20 cellular contexts compared by ENCODE assay signal in genomic region chr1:87140831-87141540, GRCh38.
DNase-seq lines count a peak whose midpoint lies in the region; ATAC-seq, FAIRE-seq and TF ChIP-seq lines count a peak whose summit lies in the region.
"Had no signal": no experiment of that assay in that cellular context is flagged by ENCODE, and none has a peak within 500 bp of the region (broad histone marks: within the 10 kb centered on the region; RNA-seq: fewer than 3 reads in every experiment).

No MANE protein-coding gene starts in this region.

- H3K9ac ChIP-seq in HCT116 (ENCODE audit: low read length): no peak overlapping the region

- H3K27ac ChIP-seq in HCT116 (ENCODE audit: low read depth, low read length) (no peak overlapping the region), SJSA1 (peak overlapping the region; percentile 61), testis (no peak overlapping the region)
- H3K27ac ChIP-seq: C4-2B, coronary artery, SJCRH30, spleen had no signal

- H3K4me1 Mint-ChIP-seq in activated T-helper 2 cell treated with anti-CD3 and anti-CD28 coated beads, Interferon-gamma antibody, Interleukin-2, Interleukin-4, amounts not matched to agents 10 μg/mL and 5 μg/mL and 100 μg/mL, durations not matched to agents 14 hours and 24 hours and 36 hours (ENCODE audit: low read depth): no peaks in the 10 kb centered on the region
- H3K4me1 Mint-ChIP-seq: activated CD4-positive, alpha-beta T cell treated with anti-CD3 and anti-CD28 coated beads for 36 hours; memory B cell; naive thymus-derived CD4-positive, alpha-beta T cell had no signal

- no peaks in the 10 kb centered on the region for H3K36me3 Mint-ChIP-seq in activated T-helper 2 cell treated with anti-CD3 and anti-CD28 coated beads, Interferon-gamma antibody, Interleukin-2, Interleukin-4, amounts not matched to agents 10 μg/mL and 5 μg/mL and 100 μg/mL, durations not matched to agents 14 hours and 24 hours and 36 hours (ENCODE audit: low read depth)
- H3K36me3 Mint-ChIP-seq: memory B cell; naive thymus-derived CD4-positive, alpha-beta T cell had no signal

- H3K4me2 ChIP-seq in HCT116 (ENCODE audit: low read length): peak overlapping the region; percentile 48

- no peaks in the 10 kb centered on the region for H3K36me3 ChIP-seq in HCT116 (ENCODE audit: control insufficient read depth in 1 of 2, insufficient read depth in 2 of 2, low read length in 2 of 2)
- H3K36me3 ChIP-seq in SJSA1: no peaks in the 10 kb centered on the region
- no peaks in the 10 kb centered on the region for H3K36me3 ChIP-seq in testis (ENCODE audit: low read depth, missing control alignments)
- H3K36me3 ChIP-seq: SJCRH30, spleen had no signal

- BruUV-seq in HCT116 (replicated peaks; lab: Mats Ljungman, UMichigan): no TSS peak

- intact Hi-C loops in HCT116 (cut with micrococcal nuclease): no loop called here
- intact Hi-C loops in testis (cut with DNase I; ENCODE audit: low total_unique reads): no loop called here
- intact Hi-C loops in activated T-helper 2 cell treated with anti-CD3 and anti-CD28 coated beads, Interferon-gamma antibody, Interleukin-2, Interleukin-4, amounts not matched to agents 10 μg/mL and 5 μg/mL and 100 μg/mL, durations not matched to agents 14 hours and 24 hours and 36 hours (cut with micrococcal nuclease): no loop called here

- no peak for TF ChIP-seq POLR2A in HCT116 (IDR thresholded peaks at IDR 0.05; ENCODE audit: borderline replicate concordance, extremely low read depth, insufficient read depth, insufficient read length)
- no peak for TF ChIP-seq POLR2A in testis (IDR thresholded peaks at IDR 0.05)

- FAIRE-seq in urothelium cell line (lab: Jason Lieb, UNC): no peak
- FAIRE-seq: endothelial cell of umbilical vein, GM19239 had no signal

- H2AFZ ChIP-seq in HCT116 (ENCODE audit: low read depth, low read length, poor library complexity, severe bottlenecking): no peak overlapping the region

- CTCF ChIA-PET in HCT116 (lab: Charles Lee): no interaction called here

- no peak overlapping the region for H3K27ac Mint-ChIP-seq in activated T-helper 2 cell treated with anti-CD3 and anti-CD28 coated beads, Interferon-gamma antibody, Interleukin-2, Interleukin-4, amounts not matched to agents 10 μg/mL and 5 μg/mL and 100 μg/mL, durations not matched to agents 14 hours and 24 hours and 36 hours
- H3K27ac Mint-ChIP-seq: activated CD4-positive, alpha-beta T cell treated with anti-CD3 and anti-CD28 coated beads for 36 hours; memory B cell; naive thymus-derived CD4-positive, alpha-beta T cell; T-helper 2 cell treated with Interferon-gamma antibody and Interleukin-4, amounts not matched to agents 5 μg/mL and 100 μg/mL, for 36 hours had no signal

- no peaks in the 10 kb centered on the region for H4K20me1 ChIP-seq in HCT116 (ENCODE audit: insufficient read depth)

- POLR2A ChIA-PET in HCT116 (lab: Charles Lee): no interaction called here

- H3K79me2 ChIP-seq in HCT116 (ENCODE audit: insufficient read depth, low read length): no peaks in the 10 kb centered on the region

- no peak for TF ChIP-seq CTCF in HCT116 (IDR thresholded peaks at IDR 0.05 in 2 of 3, conservative IDR thresholded peaks at IDR 0.05 in 1 of 3; ENCODE audit: borderline replicate concordance in 1 of 3, insufficient read depth in 1 of 3, low read depth in 2 of 3, low read length in 2 of 3)
- no peak for TF ChIP-seq CTCF in testis (IDR thresholded peaks at IDR 0.05)

- TF ChIP-seq RAD21 in HCT116 (IDR thresholded peaks at IDR 0.05; ENCODE audit: low read depth): no peak

- H3K9me3 Mint-ChIP-seq in activated T-helper 2 cell treated with anti-CD3 and anti-CD28 coated beads, Interferon-gamma antibody, Interleukin-2, Interleukin-4, amounts not matched to agents 10 μg/mL and 5 μg/mL and 100 μg/mL, durations not matched to agents 14 hours and 24 hours and 36 hours: no peaks in the 10 kb centered on the region
- H3K9me3 Mint-ChIP-seq: memory B cell; T-helper 2 cell treated with Interferon-gamma antibody and Interleukin-4, amounts not matched to agents 5 μg/mL and 100 μg/mL, for 36 hours had no signal

- H3K4me1 ChIP-seq in HCT116 (ENCODE audit: control insufficient read depth in 1 of 2, insufficient read depth in 2 of 2, low read length in 2 of 2) (peaks cover 0 to 14% of the 10 kb centered on the region in 2 experiments; a peak in 3 of 4 replicates), SJSA1 (replicated peaks) (peaks cover 15% of the 10 kb centered on the region), testis (no peaks in the 10 kb centered on the region)
- H3K4me1 ChIP-seq: spleen had no signal

- RAD21 ChIA-PET in HCT116 (lab: Charles Lee; ENCODE audit: low non-redundant PET in 1 of 2, low total read pairs in 2 of 2, uncharacterized antibody in 2 of 2, unreplicated experiment in 2 of 2): no interaction called here

- 92 to 96% methylated on average over 2 of the region's 2 CpGs for WGBS in testis, 2 donors

- H3K27me3 Mint-ChIP-seq in activated T-helper 2 cell treated with anti-CD3 and anti-CD28 coated beads, Interferon-gamma antibody, Interleukin-2, Interleukin-4, amounts not matched to agents 10 μg/mL and 5 μg/mL and 100 μg/mL, durations not matched to agents 14 hours and 24 hours and 36 hours (ENCODE audit: low read depth): peaks cover 18% of the 10 kb centered on the region

- peak; percentile 80 for ATAC-seq in HCT116
- ATAC-seq: activated CD4-positive, alpha-beta T cell treated with anti-CD3 and anti-CD28 coated beads for 36 hours; naive thymus-derived CD4-positive, alpha-beta T cell had no signal

- H3K9me3 ChIP-seq in HCT116 (ENCODE audit: control insufficient read depth in 1 of 2, insufficient read depth in 1 of 2, low read depth in 1 of 2, low read length in 2 of 2): no peaks in the 10 kb centered on the region
- H3K9me3 ChIP-seq in SJSA1 (replicated peaks): no peaks in the 10 kb centered on the region
- H3K9me3 ChIP-seq in testis: no peaks in the 10 kb centered on the region
- H3K9me3 ChIP-seq: SJCRH30, spleen had no signal

- DNase-seq in HCT116 (ENCODE audit: low read depth, low spot score) (no peak), SJSA1 (ENCODE audit: low read depth in 1 of 2, low spot score in 2 of 2) (peak; percentile 34 to 57), glomerular visceral epithelial cell (ENCODE audit: extremely low spot score) (peak; percentile 61), urothelium cell line (ENCODE audit: low spot score) (peak; percentile 64), testis (no peak)
- DNase-seq in effector CD8-positive, alpha-beta T cell (lab: John Stamatoyannopoulos, UW): no peak
- DNase-seq in activated T-helper 2 cell treated with anti-CD3 and anti-CD28 coated beads, Interferon-gamma antibody, Interleukin-2, Interleukin-4, amounts not matched to agents 10 μg/mL and 5 μg/mL and 100 μg/mL, durations not matched to agents 14 hours and 24 hours and 36 hours (ENCODE audit: low spot score): no peak
- DNase-seq: activated CD4-positive, alpha-beta T cell treated with anti-CD3 and anti-CD28 coated beads for 36 hours; activated naive CD4-positive, alpha-beta T cell; aorta; naive thymus-derived CD4-positive, alpha-beta T cell; NCI-H1694; SJCRH30; spleen had no signal

- no peak overlapping the region for H3K4me3 Mint-ChIP-seq in activated T-helper 2 cell treated with anti-CD3 and anti-CD28 coated beads, Interferon-gamma antibody, Interleukin-2, Interleukin-4, amounts not matched to agents 10 μg/mL and 5 μg/mL and 100 μg/mL, durations not matched to agents 14 hours and 24 hours and 36 hours (ENCODE audit: low read depth)
- H3K4me3 Mint-ChIP-seq: activated CD4-positive, alpha-beta T cell treated with anti-CD3 and anti-CD28 coated beads for 36 hours; memory B cell; naive thymus-derived CD4-positive, alpha-beta T cell; T-helper 2 cell treated with Interferon-gamma antibody and Interleukin-4, amounts not matched to agents 5 μg/mL and 100 μg/mL, for 36 hours had no signal

- H3K27me3 ChIP-seq in HCT116 (ENCODE audit: insufficient read depth, low read length): no peaks in the 10 kb centered on the region
- H3K27me3 ChIP-seq in SJSA1 (replicated peaks): no peaks in the 10 kb centered on the region
- H3K27me3 ChIP-seq in testis: no peaks in the 10 kb centered on the region
- H3K27me3 ChIP-seq: SJCRH30, spleen had no signal

- H3K4me3 ChIP-seq in HCT116 (replicated peaks in 1 of 2; ENCODE audit: low read depth in 1 of 2, low read length in 2 of 2) (no peak overlapping the region), SJSA1 (no peak overlapping the region), testis (no peak overlapping the region)
- H3K4me3 ChIP-seq: coronary artery, SJCRH30, spleen had no signal

- no peaks in the 10 kb centered on the region for H3K9me2 ChIP-seq in HCT116 (ENCODE audit: insufficient read depth)

TF ChIP-seq in HCT116, 20 proteins besides CTCF, POLR2A, EP300 and RAD21 (continues in another document):
- no peak for TF ChIP-seq TCF7L2 (IDR thresholded peaks at IDR 0.05; ENCODE audit: borderline replicate concordance, extremely low read depth, insufficient read depth, insufficient read length)
- TF ChIP-seq POLR2AphosphoS5 (IDR thresholded peaks at IDR 0.05; ENCODE audit: low read depth, low read length): no peak
- TF ChIP-seq MAX (IDR thresholded peaks at IDR 0.05): no peak
- TF ChIP-seq FOSL1 (IDR thresholded peaks at IDR 0.05; ENCODE audit: low read depth): no peak
- TF ChIP-seq CEBPB (IDR thresholded peaks at IDR 0.05; ENCODE audit: low read depth): no peak

Comparison
In these comparisons a context has a peak if more than half of its experiments do, and no peak if none do; other contexts are left out.
1. DNase-seq: peak in SJSA1 (2 of 2), glomerular visceral epithelial cell (single experiment) and urothelium cell line (single experiment); none in HCT116 (single experiment), testis (single experiment), effector CD8-positive, alpha-beta T cell (single experiment) and activated T-helper 2 cell treated with anti-CD3 and anti-CD28 coated beads, Interferon-gamma antibody, Interleukin-2, Interleukin-4, amounts not matched to agents 10 μg/mL and 5 μg/mL and 100 μg/mL, durations not matched to agents 14 hours and 24 hours and 36 hours (single experiment).